ENCODE assay signal across 20 cellular contexts in the genomic region with DNA sequence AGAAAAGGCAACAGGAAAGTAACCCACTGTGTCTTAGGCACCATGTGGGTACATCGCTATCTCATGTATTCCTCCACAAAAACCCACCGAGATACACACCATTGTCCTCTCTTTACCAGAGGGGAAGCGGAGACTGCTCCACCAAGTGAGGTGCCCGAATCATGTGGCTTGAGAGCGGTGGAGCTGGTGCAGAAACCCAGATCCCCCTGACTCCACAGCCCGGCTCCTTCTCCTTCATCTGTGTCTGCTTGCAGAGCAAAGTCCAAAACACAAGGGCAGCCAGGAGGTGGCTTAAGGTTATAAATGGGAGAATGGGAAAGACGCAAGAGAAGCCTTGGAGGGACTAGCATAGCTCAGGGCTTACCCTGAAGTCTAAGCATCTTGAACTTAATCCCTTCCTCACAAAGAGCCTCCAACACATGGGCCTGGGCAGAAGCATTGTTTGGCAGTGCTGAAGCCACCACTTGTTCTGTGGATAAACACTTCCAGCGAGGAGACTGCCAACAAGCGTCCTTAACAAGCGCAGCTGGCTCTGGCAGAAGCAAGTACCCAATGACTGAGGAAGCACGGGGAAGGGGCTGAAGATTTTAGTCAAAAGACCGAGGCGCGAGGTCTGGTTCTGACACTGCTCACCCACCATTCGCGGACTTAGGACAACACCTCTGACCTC.
DNase-seq lines count a peak whose midpoint lies in the region; ATAC-seq lines count a peak whose summit lies in the region.
"Had no signal": no experiment of that assay in that cellular context is flagged by ENCODE, and none has a peak within 500 bp of the region (broad histone marks: within the 10 kb centered on the region; RNA-seq: fewer than 3 reads in every experiment).

No MANE protein-coding gene starts in this region.

- DNase-seq in amygdala (lab: John Stamatoyannopoulos, UW) (peak in 42 of 56 donors; percentile 24 to 91 (median 56)), globus pallidus (ENCODE audit: low spot score) (peak; percentile 92), middle frontal gyrus (ENCODE audit: extremely low spot score, low spot score) (peak; percentile 56), UCSD-AML1 (lab: John Stamatoyannopoulos, UW; ENCODE audit: unreplicated experiment) (no peak), activated T-cell treated with anti-CD3 and anti-CD28 coated beads for 4 hours (no peak)
- DNase-seq in stimulated activated CD4-positive, alpha-beta T cell treated with anti-CD3 and anti-CD28 coated beads, Interleukin-4, amount 100 ng/mL, for 4 hours, result no peak
- DNase-seq: activated CD4-positive, CD25-positive, alpha-beta regulatory T cell; activated CD8-positive, alpha-beta memory T cell treated with anti-CD3 and anti-CD28 coated beads for 24 hours; activated naive CD8-positive, alpha-beta T cell treated with anti-CD3 and anti-CD28 coated beads, Interleukin-2, amount 10 ng/mL, durations not matched to agents 7 days and 5 days; H7; mucosa of descending colon; NCI-H2081; NCI-H524; SJCRH30; stimulated activated naive CD8-positive, alpha-beta T cell treated with anti-CD3 and anti-CD28 coated beads, Interleukin-15, amount 100 ng/mL, for 72 hours had no signal

- H3K27ac ChIP-seq in temporal lobe (ENCODE audit: low read depth, low read length), result peak overlapping the region; percentile 90
- H3K27ac ChIP-seq: breast epithelium, neural progenitor cell, SJCRH30 had no signal

- ATAC-seq in HG02763 (IDR thresholded peaks at IDR 0.05; ENCODE audit: unreplicated experiment), result no peak
- ATAC-seq: mucosa of descending colon; sciatic nerve; stimulated activated naive CD8-positive, alpha-beta T cell treated with anti-CD3 and anti-CD28 coated beads, Interleukin-15, amount 100 ng/mL, for 72 hours had no signal

Comparison
In these comparisons a context has a peak if more than half of its experiments do, and no peak if none do; other contexts are left out.
1. DNase-seq: peak in amygdala (42 of 56), globus pallidus (single experiment) and middle frontal gyrus (single experiment); none in UCSD-AML1 (single experiment), activated T-cell treated with anti-CD3 and anti-CD28 coated beads for 4 hours (single experiment) and stimulated activated CD4-positive, alpha-beta T cell treated with anti-CD3 and anti-CD28 coated beads, Interleukin-4, amount 100 ng/mL, for 4 hours (0 of 2).